13 cellular contexts compared by ENCODE assay signal in the genomic region with DNA sequence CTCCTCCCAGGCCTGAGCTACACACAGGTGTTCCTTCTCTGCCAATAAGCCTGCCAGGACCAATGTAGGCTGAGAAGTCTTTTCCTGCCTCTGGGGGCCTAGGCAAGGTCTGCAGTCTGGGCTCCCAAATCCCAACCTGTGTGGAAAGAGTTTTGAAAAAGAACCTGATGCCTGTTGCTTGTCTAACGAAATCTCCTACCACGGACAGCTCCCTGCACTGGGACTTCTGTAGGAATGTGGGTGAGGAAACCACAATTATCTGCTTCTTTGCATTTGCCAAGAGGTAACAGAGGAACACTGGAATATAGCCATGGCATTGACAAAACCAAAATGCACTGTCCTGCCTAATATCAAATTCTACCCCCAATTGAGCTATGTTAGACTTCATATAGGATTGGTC.
DNase-seq lines count a peak whose midpoint lies in the region; ATAC-seq and TF ChIP-seq lines count a peak whose summit lies in the region.
"Had no signal": no experiment of that assay in that cellular context is flagged by ENCODE, and none has a peak within 500 bp of the region (broad histone marks: within the 10 kb centered on the region; RNA-seq: fewer than 3 reads in every experiment).

No MANE protein-coding gene starts in this region.

- DNase-seq in DMS53 (lab: John Stamatoyannopoulos, UW) (peak; percentile 13), DMS53 treated with DMSO at 0.1 percent for 48 hours (lab: John Stamatoyannopoulos, UW; ENCODE audit: unreplicated experiment) (no peak), T1000 (lab: John Stamatoyannopoulos, UW) (peak; percentile 61), foreskin fibroblast (peak; percentile 56 to 83), smooth muscle cell of the brain vasculature (ENCODE audit: low read depth, low spot score) (peak; percentile 26), SIG-M5 (lab: John Stamatoyannopoulos, UW) (no peak)
- DNase-seq in activated T-cell treated with anti-CD3 and anti-CD28 coated beads, Interleukin-2, amount 50 U/mL, for 24 hours: no peak
- DNase-seq: central memory CD4-positive, alpha-beta T cell; glutamatergic neuron; KBM-7; NCI-H345; stimulated activated CD4-positive, alpha-beta T cell treated with anti-CD3 and anti-CD28 coated beads, Interleukin-4, amount 100 ng/mL, for 1 hour had no signal

- no peak overlapping the region for H3K4me3 ChIP-seq in foreskin fibroblast (ENCODE audit: low read depth in 1 of 2, low read length in 2 of 2)

- H3K9me3 Mint-ChIP-seq in activated T-cell treated with anti-CD3 and anti-CD28 coated beads, Interleukin-2, amount 50 U/mL, for 24 hours: no peaks in the 10 kb centered on the region

- H3K36me3 Mint-ChIP-seq in activated T-cell treated with anti-CD3 and anti-CD28 coated beads, Interleukin-2, amount 50 U/mL, for 24 hours (ENCODE audit: low read depth): no peaks in the 10 kb centered on the region

- H3K27me3 Mint-ChIP-seq in activated T-cell treated with anti-CD3 and anti-CD28 coated beads, Interleukin-2, amount 50 U/mL, for 24 hours: peaks cover 9% of the 10 kb centered on the region

- no peaks in the 10 kb centered on the region for H3K4me1 Mint-ChIP-seq in activated T-cell treated with anti-CD3 and anti-CD28 coated beads, Interleukin-2, amount 50 U/mL, for 24 hours (ENCODE audit: low read depth)

- ATAC-seq in HG02678 (IDR thresholded peaks at IDR 0.05; ENCODE audit: unreplicated experiment): no peak

- H3K27ac Mint-ChIP-seq in activated T-cell treated with anti-CD3 and anti-CD28 coated beads, Interleukin-2, amount 50 U/mL, for 24 hours: no peak overlapping the region

- TF ChIP-seq CTCF in foreskin fibroblast (IDR thresholded peaks at IDR 0.05; ENCODE audit: low read depth, low read length): no peak

- no peak overlapping the region for H3K4me3 Mint-ChIP-seq in activated T-cell treated with anti-CD3 and anti-CD28 coated beads, Interleukin-2, amount 50 U/mL, for 24 hours

Comparison
In these comparisons a context has a peak if more than half of its experiments do, and no peak if none do; other contexts are left out.
1. DNase-seq: peak in DMS53 (single experiment), T1000 (single experiment), foreskin fibroblast (2 of 2) and smooth muscle cell of the brain vasculature (single experiment); none in DMS53 treated with DMSO at 0.1 percent for 48 hours (single experiment), activated T-cell treated with anti-CD3 and anti-CD28 coated beads, Interleukin-2, amount 50 U/mL, for 24 hours (single experiment) and SIG-M5 (single experiment).